Comparison of ENCODE assay signal across 8 cellular contexts in genomic region chr2:172711110-172711509, GRCh38.
"Had no signal": no experiment of that assay in that cellular context is flagged by ENCODE, and none has a peak within 500 bp of the region (broad histone marks: within the 10 kb centered on the region; RNA-seq: fewer than 3 reads in every experiment).

No MANE protein-coding gene starts in this region.

- DNase-seq: foreskin melanocyte, lower lobe of right lung, naive B cell, stomach had no signal

- H3K27me3 ChIP-seq: thyroid gland had no signal

- H3K27ac Mint-ChIP-seq: naive B cell, nephron, type B pancreatic cell had no signal

- H3K4me1 ChIP-seq: lower lobe of right lung, parathyroid adenoma, thyroid gland had no signal

- H3K4me3 Mint-ChIP-seq: naive B cell, nephron, type B pancreatic cell had no signal

- H3K36me3 ChIP-seq: lower lobe of right lung, stomach, thyroid gland had no signal

- H3K9me3 Mint-ChIP-seq: nephron, type B pancreatic cell had no signal

- H3K9me3 ChIP-seq: lower lobe of right lung, stomach, thyroid gland had no signal

- H3K4me1 Mint-ChIP-seq: naive B cell had no signal

- H3K4me3 ChIP-seq: lower lobe of right lung, stomach, thyroid gland had no signal

- H3K9ac ChIP-seq: parathyroid adenoma had no signal

- H3K79me2 ChIP-seq: parathyroid adenoma had no signal

- H3K27ac ChIP-seq: lower lobe of right lung, parathyroid adenoma, stomach, thyroid gland had no signal

- H3K36me3 Mint-ChIP-seq: naive B cell, type B pancreatic cell had no signal
